12 cellular contexts compared by ENCODE assay signal in genomic region chr1:2270260-2271100, GRCh38. TPM values are rescaled to one million over a fixed set of nuclear protein-coding genes. Genes with fewer than 3 reads are reported as not detected.
DNase-seq lines count a peak whose midpoint lies in the region; ATAC-seq and TF ChIP-seq lines count a peak whose summit lies in the region.
"Had no signal": no experiment of that assay in that cellular context is flagged by ENCODE, and none has a peak within 500 bp of the region (broad histone marks: within the 10 kb centered on the region; RNA-seq: fewer than 3 reads in every experiment).

No MANE protein-coding gene starts in this region.

- H3K36me3 ChIP-seq in fibroblast of lung (ENCODE audit: control insufficient read depth, insufficient read depth, low read length), result peaks cover 4% of the 10 kb centered on the region
- H3K36me3 ChIP-seq in mucosa of stomach (ENCODE audit: control insufficient read depth, insufficient read depth, low read length), result no peaks in the 10 kb centered on the region
- H3K36me3 ChIP-seq in suprapubic skin, result no peaks in the 10 kb centered on the region

- TF ChIP-seq EP300 in suprapubic skin (IDR thresholded peaks at IDR 0.05), result no peak

- H3K27me3 ChIP-seq in fibroblast of lung (ENCODE audit: control insufficient read depth, insufficient read depth, low read length) (no peaks in the 10 kb centered on the region), mucosa of stomach (ENCODE audit: control insufficient read depth, insufficient read depth, low read length) (no peaks in the 10 kb centered on the region), suprapubic skin (no peaks in the 10 kb centered on the region)

- H3K4me3 ChIP-seq in fibroblast of lung (replicated peaks in 1 of 4; ENCODE audit: control extremely low read depth in 1 of 4, insufficient read depth in 1 of 4, low read depth in 3 of 4, low read length in 4 of 4) (no peak overlapping the region), mucosa of stomach (ENCODE audit: low read length) (no peak overlapping the region), suprapubic skin (no peak overlapping the region)

- TF ChIP-seq CTCF in fibroblast of lung (conservative IDR thresholded peaks at IDR 0.05 in 1 of 2, IDR thresholded peaks at IDR 0.05 in 1 of 2; ENCODE audit: low read depth in 1 of 2, low read length in 2 of 2) (no peak), suprapubic skin (IDR thresholded peaks at IDR 0.05) (no peak)

- H3K27ac ChIP-seq in fibroblast of lung (ENCODE audit: insufficient read depth, low read length), result peak overlapping the region; percentile 51
- H3K27ac ChIP-seq in suprapubic skin, result peak overlapping the region; percentile 33
- H3K27ac ChIP-seq: HL-60 had no signal

- H3K9ac ChIP-seq in fibroblast of lung (ENCODE audit: insufficient read depth, low read length) (no peak overlapping the region), mucosa of stomach (ENCODE audit: low read length) (peak overlapping the region; percentile 8)

- DNase-seq in fibroblast of lung (ENCODE audit: low read depth in 2 of 2) (no peak), suprapubic skin (ENCODE audit: low spot score in 2 of 2) (no peak), NCI-H748 (lab: John Stamatoyannopoulos, UW; ENCODE audit: unreplicated experiment) (no peak), AG20443 (ENCODE audit: low spot score) (no peak)
- DNase-seq: activated CD4-positive, alpha-beta T cell treated with anti-CD3 and anti-CD28 coated beads, Interleukin-2, amount 50 U/mL, for 48 hours; activated naive CD4-positive, alpha-beta T cell treated with anti-CD3 and anti-CD28 coated beads, Interleukin-2, amount 50 U/mL, for 16 hours; NCI-H526 treated with DMSO at 0.1 percent for 48 hours had no signal

- H3K4me1 ChIP-seq in fibroblast of lung (ENCODE audit: control insufficient read depth, extremely low read depth, insufficient read depth, low read length), result peaks cover 26% of the 10 kb centered on the region
- peaks cover 52% of the 10 kb centered on the region for H3K4me1 ChIP-seq in mucosa of stomach (ENCODE audit: control insufficient read depth, insufficient read depth, low read length)
- H3K4me1 ChIP-seq in suprapubic skin, result peaks cover 92% of the 10 kb centered on the region

- H2AFZ ChIP-seq in fibroblast of lung (ENCODE audit: low read length), result no peak overlapping the region

- H3K9me3 ChIP-seq in fibroblast of lung (ENCODE audit: control insufficient read depth, insufficient read depth, low read depth, low read length) (no peaks in the 10 kb centered on the region), mucosa of stomach (ENCODE audit: control insufficient read depth, low read length) (no peaks in the 10 kb centered on the region), suprapubic skin (no peaks in the 10 kb centered on the region)

- ATAC-seq in SK-N-SH treated with all-trans-retinoic acid at 6 μM for 48 hours (peak; percentile 35), GM19455 (IDR thresholded peaks at IDR 0.05; ENCODE audit: unreplicated experiment) (no peak), HG02678 (IDR thresholded peaks at IDR 0.05; ENCODE audit: unreplicated experiment) (no peak)

- WGBS in suprapubic skin, result 74% methylated on average over 9 of the region's 27 CpGs

- peak overlapping the region; percentile 44 for H3K4me2 ChIP-seq in fibroblast of lung (ENCODE audit: extremely low read depth, insufficient read depth, low read length)

- no peak for TF ChIP-seq POLR2A in suprapubic skin (IDR thresholded peaks at IDR 0.05)

- peaks cover 98% of the 10 kb centered on the region for H3K79me2 ChIP-seq in fibroblast of lung (ENCODE audit: control insufficient read depth, insufficient read depth, low read length)

- peaks cover 1% of the 10 kb centered on the region for H4K20me1 ChIP-seq in fibroblast of lung (ENCODE audit: control insufficient read depth, extremely low read depth, insufficient read depth, low read length)

TF ChIP-seq in SK-N-SH treated with all-trans-retinoic acid at 6 μM for 48 hours, 23 proteins besides CTCF, POLR2A, EP300 and RAD21:
- TF ChIP-seq ZNF565 (CRISPR knock-in tag; conservative IDR thresholded peaks at IDR 0.05; ENCODE audit: low read depth) (peak; percentile 49; the same call in 1 of the 2 replicates), TSHZ2 (CRISPR knock-in tag; IDR thresholded peaks at IDR 0.05) (0 out of 2 replicates have a peak, but pooled peaks have one; percentile 25), TCF4 (CRISPR knock-in tag; IDR thresholded peaks at IDR 0.05; ENCODE audit: borderline replicate concordance) (peak; percentile 60; the same call in 1 of the 2 replicates), CSDC2 (CRISPR knock-in tag; IDR thresholded peaks at IDR 0.05) (no peak)

RNA-seq across cellular contexts. Expression of gene SKI, which starts 42.4 kb away (rescaled TPM):
- total RNA-seq in fibroblast of lung, result 18.0 and 21.8 TPM in 2 replicates
- polyA plus RNA-seq in fibroblast of lung, result 11.6 and 18.3 TPM in 2 replicates
- 30.8 and 38.0 TPM in 2 replicates for polyA plus RNA-seq in fibroblast of lung (2012)
- polyA minus RNA-seq in fibroblast of lung (ENCODE audit: low replicate concordance), result 18.0 and 19.2 TPM in 2 replicates
- 10 to 100 TPM; 51.8 to 91.2 (median 68.1) TPM for total RNA-seq in suprapubic skin
